In the genomic region with DNA sequence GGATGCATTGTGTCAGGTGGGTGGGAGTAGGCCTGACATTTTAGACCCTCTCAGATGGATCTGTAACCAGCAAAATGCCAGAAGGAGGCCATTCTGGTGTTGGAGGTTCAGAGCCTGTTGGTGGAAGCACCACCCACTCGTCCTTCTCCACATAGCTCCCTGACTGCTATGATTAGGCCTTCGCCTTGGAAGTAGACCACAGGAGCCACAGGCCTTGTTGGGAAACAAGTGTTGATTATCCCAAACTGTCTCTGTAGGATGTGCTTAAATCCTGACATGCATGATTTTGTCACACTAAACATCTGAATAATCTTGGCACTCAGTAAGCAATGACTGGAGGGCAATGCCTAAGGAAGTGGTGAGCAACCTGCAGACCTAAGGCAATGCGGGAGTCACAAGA, we compare ENCODE assay signal across 8 cellular contexts.
"Had no signal": no experiment of that assay in that cellular context is flagged by ENCODE, and none has a peak within 500 bp of the region (broad histone marks: within the 10 kb centered on the region; RNA-seq: fewer than 3 reads in every experiment).

No MANE protein-coding gene starts in this region.

- H3K4me3 ChIP-seq: HAP-1, K562 had no signal

- ATAC-seq: HCT116, K562 had no signal

- H3K9me3 ChIP-seq: HAP-1 had no signal

- H3K27ac Mint-ChIP-seq: HFFc6 had no signal

- DNase-seq: GOT3, H7, HFFc6, IMR-90, KG1 had no signal

- H3K4me3 Mint-ChIP-seq: HFFc6 had no signal

- H3K4me1 ChIP-seq: HAP-1 had no signal

- H3K36me3 ChIP-seq: HAP-1 had no signal
